In the genomic region with DNA sequence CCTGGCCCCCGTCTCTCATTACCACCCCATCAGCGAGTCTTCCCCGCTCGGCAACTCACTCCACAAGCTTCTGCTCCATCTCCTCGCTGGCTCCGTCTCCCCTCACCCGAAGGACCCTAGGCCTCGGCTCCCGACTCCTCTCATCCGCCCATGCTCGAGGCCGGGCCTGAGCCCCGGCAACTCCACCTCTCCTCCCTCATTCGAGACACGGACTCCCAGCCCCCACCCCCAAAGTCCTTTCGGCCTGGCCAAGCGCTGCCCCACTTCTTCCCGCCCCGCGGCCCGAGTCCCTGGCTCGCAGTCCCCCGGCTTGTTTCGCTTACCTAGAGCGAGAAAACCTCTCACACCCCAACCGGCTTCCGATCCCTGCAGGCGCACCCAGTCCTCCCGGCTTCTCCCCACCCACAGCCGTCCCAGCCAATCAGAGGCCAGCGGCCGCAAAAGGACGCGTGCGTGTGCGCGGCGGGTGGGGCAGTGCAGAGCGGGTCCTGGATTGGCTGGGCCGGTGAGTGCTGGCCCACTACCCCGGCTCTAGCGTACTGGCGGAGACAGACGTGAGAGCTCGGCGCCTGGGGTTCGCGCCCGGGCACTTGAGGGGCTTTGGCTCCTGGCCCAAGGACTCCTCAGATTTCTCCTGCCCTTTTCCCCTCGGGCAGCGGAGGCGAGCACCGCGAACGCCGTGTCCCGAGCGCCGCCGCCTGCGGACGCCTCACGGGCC, we compare ENCODE assay signal across 1 cellular context.
TF ChIP-seq lines count a peak whose summit lies in the region.

TSS of gene HIGD1A (minus strand) at position 378 of the 718 bp plus-strand sequence. CDS start 10,237 bp downstream, outside the sequence.

TF ChIP-seq in HEK293, 187 proteins besides CTCF, POLR2A, EP300 and RAD21 (continued from another document and continues in another):
- TF ChIP-seq ZFP37 (tag by site-specific recombination; IDR thresholded peaks at IDR 0.05) (peak; percentile 65), ZNF157 (tag by site-specific recombination; IDR thresholded peaks at IDR 0.05) (no peak), ZFP69B (tag by site-specific recombination; IDR thresholded peaks at IDR 0.05) (0 out of 2 replicates have a peak, but pooled peaks have one; percentile 46), ZNF324 (tag by site-specific recombination; IDR thresholded peaks at IDR 0.05) (no peak), ZNF155 (tag by site-specific recombination; IDR thresholded peaks at IDR 0.05) (no peak), KLF8 (tag by site-specific recombination; IDR thresholded peaks at IDR 0.05) (peak; percentile 66; the same call in 1 of the 2 replicates), ZSCAN23 (tag by site-specific recombination; IDR thresholded peaks at IDR 0.05) (no peak), PRDM4 (tag by site-specific recombination; IDR thresholded peaks at IDR 0.05) (0 out of 2 replicates have a peak, but pooled peaks have one; percentile 14), ZNF830 (tag by site-specific recombination; IDR thresholded peaks at IDR 0.05; ENCODE audit: low read depth) (no peak), ZNF785 (tag by site-specific recombination; IDR thresholded peaks at IDR 0.05) (0 out of 2 replicates have a peak, but pooled peaks have one; percentile 57), RBAK (tag by site-specific recombination; IDR thresholded peaks at IDR 0.05) (no peak), ZNF48 (tag by site-specific recombination; IDR thresholded peaks at IDR 0.05) (no peak), ZNF76 (tag by site-specific recombination; IDR thresholded peaks at IDR 0.05; ENCODE audit: borderline replicate concordance, low read depth) (peak; percentile 70; the same call in 1 of the 2 replicates), ZNF221 (tag by site-specific recombination; IDR thresholded peaks at IDR 0.05; ENCODE audit: borderline replicate concordance) (no peak), ZNF223 (tag by site-specific recombination; IDR thresholded peaks at IDR 0.05) (no peak), ZBTB7A (tag by site-specific recombination; IDR thresholded peaks at IDR 0.05; ENCODE audit: low read depth) (peak; percentile 43; the same call in 1 of the 2 replicates), ZNF777 (tag by site-specific recombination; IDR thresholded peaks at IDR 0.05; ENCODE audit: borderline replicate concordance) (peak; percentile 50; the same call in 1 of the 2 replicates), ZNF239 (tag by site-specific recombination; IDR thresholded peaks at IDR 0.05) (no peak), ZNF146 (tag by site-specific recombination; IDR thresholded peaks at IDR 0.05) (no peak), ZNF266 (tag by site-specific recombination; IDR thresholded peaks at IDR 0.05; ENCODE audit: low read depth) (no peak), ZNF692 (tag by site-specific recombination; IDR thresholded peaks at IDR 0.05) (no peak), ZNF184 (tag by site-specific recombination; IDR thresholded peaks at IDR 0.05) (no peak), GLIS2 (tag by site-specific recombination; IDR thresholded peaks at IDR 0.05) (peak; percentile 73), ZNF654 (tag by site-specific recombination; IDR thresholded peaks at IDR 0.05; ENCODE audit: low read depth) (no peak), SP2 (tag by site-specific recombination; IDR thresholded peaks at IDR 0.05) (peak; percentile 93), KLF1 (tag by site-specific recombination; IDR thresholded peaks at IDR 0.05) (0 out of 2 replicates have a peak, but pooled peaks have one; percentile 12), WT1 (tag by site-specific recombination; IDR thresholded peaks at IDR 0.05) (no peak), ZNF768 (tag by site-specific recombination; IDR thresholded peaks at IDR 0.05) (no peak), PATZ1 (tag by site-specific recombination; IDR thresholded peaks at IDR 0.05) (peak; percentile 60), ZBTB11 (tag by site-specific recombination; conservative IDR thresholded peaks at IDR 0.05; ENCODE audit: low read depth) (peak; percentile 32), HOXC10 (CRISPR knock-in tag; IDR thresholded peaks at IDR 0.05) (no peak), ZNF121 (tag by site-specific recombination; IDR thresholded peaks at IDR 0.05) (no peak), SALL2 (tag by site-specific recombination; IDR thresholded peaks at IDR 0.05; ENCODE audit: borderline replicate concordance) (no peak), ZSCAN30 (tag by site-specific recombination; IDR thresholded peaks at IDR 0.05) (0 out of 2 replicates have a peak, but pooled peaks have one; percentile 24), ZNF335 (tag by site-specific recombination; conservative IDR thresholded peaks at IDR 0.05) (peak; percentile 90), ZNF791 (tag by site-specific recombination; IDR thresholded peaks at IDR 0.05) (no peak)
- TF ChIP-seq, protein P1, sequence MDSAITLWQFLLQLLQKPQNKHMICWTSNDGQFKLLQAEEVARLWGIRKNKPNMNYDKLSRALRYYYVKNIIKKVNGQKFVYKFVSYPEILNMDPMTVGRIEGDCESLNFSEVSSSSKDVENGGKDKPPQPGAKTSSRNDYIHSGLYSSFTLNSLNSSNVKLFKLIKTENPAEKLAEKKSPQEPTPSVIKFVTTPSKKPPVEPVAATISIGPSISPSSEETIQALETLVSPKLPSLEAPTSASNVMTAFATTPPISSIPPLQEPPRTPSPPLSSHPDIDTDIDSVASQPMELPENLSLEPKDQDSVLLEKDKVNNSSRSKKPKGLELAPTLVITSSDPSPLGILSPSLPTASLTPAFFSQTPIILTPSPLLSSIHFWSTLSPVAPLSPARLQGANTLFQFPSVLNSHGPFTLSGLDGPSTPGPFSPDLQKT (IDR thresholded peaks at IDR 0.05; ENCODE audit: borderline replicate concordance, low read depth, low read length) = no peak
- TF ChIP-seq, protein P2, sequence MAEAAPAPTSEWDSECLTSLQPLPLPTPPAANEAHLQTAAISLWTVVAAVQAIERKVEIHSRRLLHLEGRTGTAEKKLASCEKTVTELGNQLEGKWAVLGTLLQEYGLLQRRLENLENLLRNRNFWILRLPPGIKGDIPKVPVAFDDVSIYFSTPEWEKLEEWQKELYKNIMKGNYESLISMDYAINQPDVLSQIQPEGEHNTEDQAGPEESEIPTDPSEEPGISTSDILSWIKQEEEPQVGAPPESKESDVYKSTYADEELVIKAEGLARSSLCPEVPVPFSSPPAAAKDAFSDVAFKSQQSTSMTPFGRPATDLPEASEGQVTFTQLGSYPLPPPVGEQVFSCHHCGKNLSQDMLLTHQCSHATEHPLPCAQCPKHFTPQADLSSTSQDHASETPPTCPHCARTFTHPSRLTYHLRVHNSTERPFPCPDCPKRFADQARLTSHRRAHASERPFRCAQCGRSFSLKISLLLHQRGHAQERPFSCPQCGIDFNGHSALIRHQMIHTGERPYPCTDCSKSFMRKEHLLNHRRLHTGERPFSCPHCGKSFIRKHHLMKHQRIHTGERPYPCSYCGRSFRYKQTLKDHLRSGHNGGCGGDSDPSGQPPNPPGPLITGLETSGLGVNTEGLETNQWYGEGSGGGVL (tag by site-specific recombination; IDR thresholded peaks at IDR 0.05) = peak; percentile 11
- TF ChIP-seq, protein P3, sequence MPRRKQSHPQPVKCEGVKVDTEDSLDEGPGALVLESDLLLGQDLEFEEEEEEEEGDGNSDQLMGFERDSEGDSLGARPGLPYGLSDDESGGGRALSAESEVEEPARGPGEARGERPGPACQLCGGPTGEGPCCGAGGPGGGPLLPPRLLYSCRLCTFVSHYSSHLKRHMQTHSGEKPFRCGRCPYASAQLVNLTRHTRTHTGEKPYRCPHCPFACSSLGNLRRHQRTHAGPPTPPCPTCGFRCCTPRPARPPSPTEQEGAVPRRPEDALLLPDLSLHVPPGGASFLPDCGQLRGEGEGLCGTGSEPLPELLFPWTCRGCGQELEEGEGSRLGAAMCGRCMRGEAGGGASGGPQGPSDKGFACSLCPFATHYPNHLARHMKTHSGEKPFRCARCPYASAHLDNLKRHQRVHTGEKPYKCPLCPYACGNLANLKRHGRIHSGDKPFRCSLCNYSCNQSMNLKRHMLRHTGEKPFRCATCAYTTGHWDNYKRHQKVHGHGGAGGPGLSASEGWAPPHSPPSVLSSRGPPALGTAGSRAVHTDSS (tag by site-specific recombination; IDR thresholded peaks at IDR 0.05) = no peak
- TF ChIP-seq, protein P4, sequence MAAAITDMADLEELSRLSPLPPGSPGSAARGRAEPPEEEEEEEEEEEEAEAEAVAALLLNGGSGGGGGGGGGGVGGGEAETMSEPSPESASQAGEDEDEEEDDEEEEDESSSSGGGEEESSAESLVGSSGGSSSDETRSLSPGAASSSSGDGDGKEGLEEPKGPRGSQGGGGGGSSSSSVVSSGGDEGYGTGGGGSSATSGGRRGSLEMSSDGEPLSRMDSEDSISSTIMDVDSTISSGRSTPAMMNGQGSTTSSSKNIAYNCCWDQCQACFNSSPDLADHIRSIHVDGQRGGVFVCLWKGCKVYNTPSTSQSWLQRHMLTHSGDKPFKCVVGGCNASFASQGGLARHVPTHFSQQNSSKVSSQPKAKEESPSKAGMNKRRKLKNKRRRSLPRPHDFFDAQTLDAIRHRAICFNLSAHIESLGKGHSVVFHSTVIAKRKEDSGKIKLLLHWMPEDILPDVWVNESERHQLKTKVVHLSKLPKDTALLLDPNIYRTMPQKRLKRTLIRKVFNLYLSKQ (tag by site-specific recombination; IDR thresholded peaks at IDR 0.05; ENCODE audit: borderline replicate concordance) = no peak
